In the genomic region with DNA sequence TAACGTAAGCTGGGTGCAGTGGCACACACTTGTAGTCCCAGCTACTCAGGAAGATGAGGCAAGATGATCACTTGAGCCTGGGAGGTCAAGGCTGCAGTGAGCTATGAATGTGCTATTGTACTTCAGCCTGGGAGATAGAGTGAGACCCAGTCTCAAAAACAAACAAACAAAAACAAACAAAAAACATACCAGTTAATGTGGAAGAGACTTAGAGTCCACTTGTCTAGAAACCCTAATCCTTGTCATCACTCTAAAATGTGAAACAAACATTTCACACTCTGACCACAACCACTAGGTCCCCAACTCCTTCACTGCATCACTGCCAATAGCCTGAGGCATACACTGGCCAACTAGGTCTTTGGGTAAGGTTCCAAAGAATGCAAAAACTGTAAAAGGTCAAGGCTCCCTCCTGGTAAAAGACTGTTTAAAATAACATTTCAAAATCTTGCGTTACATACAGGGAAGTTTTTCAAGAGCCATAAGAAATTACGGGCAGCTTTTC, we compare ENCODE assay signal across 24 cellular contexts. TPM values are rescaled to one million over a fixed set of nuclear protein-coding genes. Genes with fewer than 3 reads are reported as not detected.
DNase-seq lines count a peak whose midpoint lies in the region; ATAC-seq and TF ChIP-seq lines count a peak whose summit lies in the region.
"Had no signal": no experiment of that assay in that cellular context is flagged by ENCODE, and none has a peak within 500 bp of the region (broad histone marks: within the 10 kb centered on the region; RNA-seq: fewer than 3 reads in every experiment).

No MANE protein-coding gene starts in this region.

- peak; percentile 12 for DNase-seq in NCI-H2196 (lab: John Stamatoyannopoulos, UW; ENCODE audit: unreplicated experiment)
- DNase-seq in NCI-H2196 treated with DMSO at 0.1 percent for 48 hours (lab: John Stamatoyannopoulos, UW; ENCODE audit: unreplicated experiment) = no peak
- DNase-seq in PC-3 = peak; percentile 92
- DNase-seq in fibroblast of peridontal ligament (ENCODE audit: extremely low read depth) = peak; percentile 13
- no peak for DNase-seq in upper lobe of right lung
- DNase-seq in H7 = no peak
- no peak for DNase-seq in SKM-1 (lab: John Stamatoyannopoulos, UW; ENCODE audit: unreplicated experiment)
- no peak for DNase-seq in occipital lobe (lab: John Stamatoyannopoulos, UW)
- DNase-seq: activated CD4-positive, alpha-beta T cell treated with anti-CD3 and anti-CD28 coated beads for 48 hours; activated naive CD4-positive, alpha-beta T cell treated with anti-CD3 and anti-CD28 coated beads for 36 hours; body of pancreas; CD4-positive, CD25-positive, alpha-beta regulatory T cell; Karpas-422; NCI-H1436 treated with DMSO at 0.1 percent for 48 hours; NCI-H345; SK-N-SH; stimulated activated CD4-positive, alpha-beta T cell treated with anti-CD3 and anti-CD28 coated beads, Interleukin-12 subunit alpha, Interleukin-12 subunit beta, amount 100 ng/mL, for 4 hours; stimulated activated naive B cell treated with anti-CD40 and anti-IgM and Interleukin-4, amounts not matched to agents 10 μg/mL and 1 μg/mL and 100 μg/mL, for 72 hours; transverse colon had no signal

- no peaks in the 10 kb centered on the region for H3K79me2 ChIP-seq in PC-3 (ENCODE audit: low read length)

- H3K27ac ChIP-seq in PC-3 (ENCODE audit: low read length) = peak overlapping the region; percentile 55
- H3K27ac ChIP-seq in upper lobe of right lung = no peak overlapping the region
- H3K27ac ChIP-seq: 22Rv1, body of pancreas, HL-60, transverse colon had no signal

- H3K36me3 ChIP-seq in PC-3 (ENCODE audit: low read depth, low read length) = no peaks in the 10 kb centered on the region
- no peaks in the 10 kb centered on the region for H3K36me3 ChIP-seq in upper lobe of right lung
- no peaks in the 10 kb centered on the region for H3K36me3 ChIP-seq in H7 (replicated peaks; ENCODE audit: control insufficient read depth, insufficient read depth, low read length)
- H3K36me3 ChIP-seq: transverse colon had no signal

- intact Hi-C loops in PC-3 (cut with micrococcal nuclease) (no loop called here), upper lobe of right lung (cut with DNase I) (no loop called here)

- H3K4me1 ChIP-seq in PC-3 (ENCODE audit: insufficient read depth, low read length) (peaks cover 20% of the 10 kb centered on the region), upper lobe of right lung (no peaks in the 10 kb centered on the region)
- H3K4me1 ChIP-seq: body of pancreas, transverse colon had no signal

- H3K9me2 ChIP-seq in PC-3 (replicated peaks; ENCODE audit: low read length) = no peaks in the 10 kb centered on the region
- H3K9me2 ChIP-seq: SK-N-SH had no signal

- TF ChIP-seq CTCF in PC-3 (conservative IDR thresholded peaks at IDR 0.05; ENCODE audit: low read depth, low read length) (no peak), upper lobe of right lung (IDR thresholded peaks at IDR 0.05) (no peak)

- POLR2A ChIA-PET in PC-3 (lab: Charles Lee; ENCODE audit: unreplicated experiment) = no interaction called here

- H3K9me3 ChIP-seq in PC-3 (ENCODE audit: low read length) (no peaks in the 10 kb centered on the region), upper lobe of right lung (no peaks in the 10 kb centered on the region)
- H3K9me3 ChIP-seq: body of pancreas, SK-N-SH, transverse colon had no signal

- CTCF ChIA-PET in PC-3 (lab: Charles Lee) = no interaction called here

- no TSS peak for BruUV-seq in PC-3 (replicated peaks; lab: Mats Ljungman, UMichigan)

- H3K9ac ChIP-seq in PC-3 (ENCODE audit: low read length) = no peak overlapping the region
- H3K9ac ChIP-seq: SK-N-SH had no signal

- H3K27me3 ChIP-seq in PC-3 (ENCODE audit: low read length) = no peaks in the 10 kb centered on the region
- no peaks in the 10 kb centered on the region for H3K27me3 ChIP-seq in upper lobe of right lung
- H3K27me3 ChIP-seq in H7 (ENCODE audit: control insufficient read depth, insufficient read depth, low read length) = no peaks in the 10 kb centered on the region; the same call in 1 of the 2 replicates
- H3K27me3 ChIP-seq: body of pancreas, transverse colon had no signal

- no peaks in the 10 kb centered on the region for H4K20me1 ChIP-seq in PC-3 (ENCODE audit: low read length)

- no peak overlapping the region for H2AFZ ChIP-seq in PC-3 (ENCODE audit: low read length)

- peak overlapping the region; percentile 48 for H3K4me2 ChIP-seq in PC-3 (ENCODE audit: low read length)
- H3K4me2 ChIP-seq: SK-N-SH had no signal

- H3F3A ChIP-seq in PC-3 (ENCODE audit: low read length, unreplicated experiment) = no peaks in the 10 kb centered on the region

- peak; percentile 70 for ATAC-seq in PC-3
- ATAC-seq in upper lobe of right lung = peak; percentile 58
- ATAC-seq: body of pancreas; GM12878; stimulated activated naive B cell treated with anti-CD40 and anti-IgM and Interleukin-4, amounts not matched to agents 10 μg/mL and 1 μg/mL and 100 μg/mL, for 72 hours had no signal

- no peak overlapping the region for H3K4me3 ChIP-seq in PC-3 (ENCODE audit: low read length)
- no peak overlapping the region for H3K4me3 ChIP-seq in upper lobe of right lung
- H3K4me3 ChIP-seq in H7 (ENCODE audit: insufficient read depth, low read depth, low read length) = no peak overlapping the region
- H3K4me3 ChIP-seq: body of pancreas, GM12878, transverse colon had no signal

RNA-seq across cellular contexts. Expression of a gene that starts 28.6 kb away (rescaled TPM):
- total RNA-seq in PC-3 (2014; rRNA removed) (not detected in 2 replicates), upper lobe of right lung (1.9 TPM), occipital lobe (not detected)
- 16.0 and 22.4 TPM in 2 replicates for total RNA-seq in H7 (2014; rRNA removed; shearing (Covaris generic))
- total RNA-seq: activated naive CD4-positive, alpha-beta T cell treated with anti-CD3 and anti-CD28 coated beads for 36 hours; body of pancreas; CD4-positive, CD25-positive, alpha-beta regulatory T cell; fibroblast of lung; posterior vena cava had no signal

Comparison
In these comparisons a context has a peak if more than half of its experiments do, and no peak if none do; other contexts are left out.
1. DNase-seq: peak in NCI-H2196 (single experiment), PC-3 (single experiment) and fibroblast of peridontal ligament (single experiment); none in NCI-H2196 treated with DMSO at 0.1 percent for 48 hours (single experiment), upper lobe of right lung (single experiment), H7 (single experiment), SKM-1 (single experiment) and occipital lobe (single experiment).